ENCODE assay signal across 20 cellular contexts in genomic region chr1:226255380-226255779, GRCh38. TPM values are rescaled to one million over a fixed set of nuclear protein-coding genes. Genes with fewer than 3 reads are reported as not detected.
A peak's percentile ranks its signal among the peaks of the same experiment; 100 is the strongest.
DNase-seq lines count a peak whose midpoint lies in the region; ATAC-seq and TF ChIP-seq lines count a peak whose summit lies in the region.
"Had no signal": no experiment of that assay in that cellular context is flagged by ENCODE, and none has a peak within 500 bp of the region (broad histone marks: within the 10 kb centered on the region; RNA-seq: fewer than 3 reads in every experiment).

No MANE protein-coding gene starts in this region.

- no peak overlapping the region for H3K23ac ChIP-seq in H9 (ENCODE audit: insufficient read length, low read depth, low read length)

- H2BK120ac ChIP-seq in H9 (ENCODE audit: low read depth, low read length, poor library complexity, severe bottlenecking), result no peak overlapping the region

- no peak overlapping the region for H4K5ac ChIP-seq in H9 (ENCODE audit: insufficient read length, low read depth, low read length)

- no CpG with 5 or more reads among the region's 3 CpGs for WGBS in H9 (ENCODE audit: extremely low coverage, insufficient read length, low lambda C conversion rate)

- no peak overlapping the region for H2BK12ac ChIP-seq in H9 (ENCODE audit: insufficient read length, low read depth, low read length)

- no peaks in the 10 kb centered on the region for H3K4me1 Mint-ChIP-seq in H9
- H3K4me1 Mint-ChIP-seq in brain, result no peaks in the 10 kb centered on the region

- H2AK5ac ChIP-seq in H9 (ENCODE audit: insufficient read length, low read length), result no peak overlapping the region

- H3K27ac Mint-ChIP-seq in H9 (peak overlapping the region in 1 of 3 experiments; percentile 34; a peak in 1 of 7 replicates), brain (peak overlapping the region in 3 of 5 experiments; percentile 18 to 44 (median 40))
- H3K27ac Mint-ChIP-seq: CD8-positive, alpha-beta T cell had no signal

- H3T11ph ChIP-seq in H9 (ENCODE audit: low read length), result no peak overlapping the region

- H3K79me2 ChIP-seq in H9 (ENCODE audit: insufficient read depth, low read length), result no peaks in the 10 kb centered on the region

- no peak overlapping the region for H2AFZ ChIP-seq in H9 (ENCODE audit: low read length)
- H2AFZ ChIP-seq: PC-9 had no signal

- peaks cover 9 to 10% of the 10 kb centered on the region in 2 experiments; a peak in 4 of 5 replicates for H3K9me3 Mint-ChIP-seq in H9
- peaks cover 10 to 20% (median 17%) of the 10 kb centered on the region in 5 experiments for H3K9me3 Mint-ChIP-seq in brain

- no peaks in the 10 kb centered on the region for H3K27me3 ChIP-seq in H9 (ENCODE audit: insufficient read depth, low read length)
- H3K27me3 ChIP-seq: BE2C had no signal

- H3K18ac ChIP-seq in H9 (ENCODE audit: insufficient read length, low read depth, low read length), result no peak overlapping the region

- no peaks in the 10 kb centered on the region for H3K23me2 ChIP-seq in H9 (ENCODE audit: insufficient read length, low read depth, low read length, poor library complexity, severe bottlenecking)

- H3K9ac ChIP-seq in H9 (ENCODE audit: extremely low read depth, insufficient read length, low read length), result no peak overlapping the region

- no peak overlapping the region for H4K91ac ChIP-seq in H9 (ENCODE audit: insufficient read length, low read depth, low read length)

- no peak overlapping the region for H3K56ac ChIP-seq in H9 (ENCODE audit: insufficient read length, low read depth, low read length)

- H3K4me1 ChIP-seq in H9 (ENCODE audit: insufficient read depth, low read length), result no peaks in the 10 kb centered on the region

- H3K4me3 Mint-ChIP-seq in H9, result no peak overlapping the region
- H3K4me3 Mint-ChIP-seq in brain, result no peak overlapping the region
- H3K4me3 Mint-ChIP-seq: CD8-positive, alpha-beta T cell had no signal

- TF ChIP-seq CTCF in H9 (conservative IDR thresholded peaks at IDR 0.05) (no peak), brain (conservative IDR thresholded peaks at IDR 0.05) (no peak), fibroblast of the aortic adventitia (IDR thresholded peaks at IDR 0.05; ENCODE audit: insufficient read depth, low read length) (no peak), omental fat pad (IDR thresholded peaks at IDR 0.05) (no peak)

- no peaks in the 10 kb centered on the region for H3K79me1 ChIP-seq in H9 (ENCODE audit: insufficient read depth, low read depth, low read length, poor library complexity, severe bottlenecking)

- H3K9me3 ChIP-seq in H9 (ENCODE audit: control insufficient read depth, low read depth, low read length), result no peaks in the 10 kb centered on the region
- H3K9me3 ChIP-seq: BE2C had no signal

- H2BK20ac ChIP-seq in H9 (ENCODE audit: low read depth, low read length, poor library complexity, severe bottlenecking), result no peak overlapping the region

- DNase-seq in H9 (no peak), fibroblast of the aortic adventitia (ENCODE audit: low read depth) (peak; percentile 53), omental fat pad (ENCODE audit: low spot score) (no peak), NCI-H2081 treated with DMSO at 0.1 percent for 48 hours (lab: John Stamatoyannopoulos, UW) (no peak), NAMALWA (ENCODE audit: low spot score) (no peak)
- DNase-seq: ACHN; BE2C; CD8-positive, alpha-beta T cell; GF-D8; NCI-H1092 treated with DMSO at 0.1 percent for 48 hours; NCI-H187; NCI-H2171; NCI-H446 treated with DMSO at 0.1 percent for 48 hours; NCI-H774; PC-9 had no signal

- H3K27me3 Mint-ChIP-seq in H9 (ENCODE audit: low read depth) (no peaks in the 10 kb centered on the region), brain (no peaks in the 10 kb centered on the region)

- peak overlapping the region; percentile 48; the same call in 1 of the 2 replicates for H2BK15ac ChIP-seq in H9 (ENCODE audit: low read depth, low read length)

- H3K4me3 ChIP-seq in fibroblast of the aortic adventitia (ENCODE audit: low read depth, low read length), result no peak overlapping the region
- H3K4me3 ChIP-seq: PC-9 had no signal

- no peaks in the 10 kb centered on the region for H4K20me1 ChIP-seq in H9 (ENCODE audit: control insufficient read depth, insufficient read depth, insufficient read length)

- no peak overlapping the region for H4K8ac ChIP-seq in H9 (replicated peaks; ENCODE audit: insufficient read length, low read depth, low read length)

- H2BK5ac ChIP-seq in H9 (ENCODE audit: insufficient read length, low read length), result no peak overlapping the region

- no peak overlapping the region for H3K4ac ChIP-seq in H9 (ENCODE audit: low read depth, low read length)

- H3K14ac ChIP-seq in H9 (ENCODE audit: insufficient read depth, low read length), result no peak overlapping the region

- H3K4me2 ChIP-seq in H9 (ENCODE audit: insufficient read depth, insufficient read length, low read length), result no peak overlapping the region
- H3K4me2 ChIP-seq: PC-9 had no signal

- H3K27ac ChIP-seq in H9 (ENCODE audit: insufficient read length, low read depth, low read length), result no peak overlapping the region
- H3K27ac ChIP-seq: PC-9 had no signal

- H3K36me3 Mint-ChIP-seq in H9 (ENCODE audit: insufficient read depth in 1 of 3, low read depth in 3 of 3) (peaks cover 13 to 28% (median 25%) of the 10 kb centered on the region in 3 experiments), brain (peaks cover 47% of the 10 kb centered on the region)

- ATAC-seq in omental fat pad (ENCODE audit: low FRiP score) (peak; percentile 75), HG03108 (IDR thresholded peaks at IDR 0.05; ENCODE audit: unreplicated experiment) (no peak)
- ATAC-seq: CD8-positive, alpha-beta T cell had no signal

RNA-seq across cellular contexts. Expression of gene MIXL1, which starts 31.9 kb away (rescaled TPM):
- 4.7 and 4.9 TPM in 2 replicates for total RNA-seq in H9 (2021)
- polyA plus RNA-seq in brain (ENCODE audit: insufficient read depth, low read depth, low replicate concordance), result not detected
- total RNA-seq in fibroblast of the aortic adventitia (ENCODE audit: low replicate concordance), result not detected in 2 replicates
- total RNA-seq in omental fat pad, result under 1 TPM in 1 of 4 donors, not detected in 3; 0.84 TPM
- total RNA-seq: CD8-positive, alpha-beta T cell; H4; HT1080; PC-9; SK-MEL-5 had no signal

RNA-seq across cellular contexts. Expression of gene LIN9, which starts 53.6 kb away (rescaled TPM):
- total RNA-seq in H9 (2021) (9.5 TPM in 2 replicates), fibroblast of the aortic adventitia (ENCODE audit: low replicate concordance) (2.6 and 11.4 TPM in 2 replicates), omental fat pad (1 to 10 TPM; 1.6 to 6.0 (median 2.3) TPM)
- polyA plus RNA-seq in brain (ENCODE audit: insufficient read depth, low read depth, low replicate concordance), result 2.4 TPM
